Comparison of ENCODE assay signal across 16 cellular contexts in the genomic region with DNA sequence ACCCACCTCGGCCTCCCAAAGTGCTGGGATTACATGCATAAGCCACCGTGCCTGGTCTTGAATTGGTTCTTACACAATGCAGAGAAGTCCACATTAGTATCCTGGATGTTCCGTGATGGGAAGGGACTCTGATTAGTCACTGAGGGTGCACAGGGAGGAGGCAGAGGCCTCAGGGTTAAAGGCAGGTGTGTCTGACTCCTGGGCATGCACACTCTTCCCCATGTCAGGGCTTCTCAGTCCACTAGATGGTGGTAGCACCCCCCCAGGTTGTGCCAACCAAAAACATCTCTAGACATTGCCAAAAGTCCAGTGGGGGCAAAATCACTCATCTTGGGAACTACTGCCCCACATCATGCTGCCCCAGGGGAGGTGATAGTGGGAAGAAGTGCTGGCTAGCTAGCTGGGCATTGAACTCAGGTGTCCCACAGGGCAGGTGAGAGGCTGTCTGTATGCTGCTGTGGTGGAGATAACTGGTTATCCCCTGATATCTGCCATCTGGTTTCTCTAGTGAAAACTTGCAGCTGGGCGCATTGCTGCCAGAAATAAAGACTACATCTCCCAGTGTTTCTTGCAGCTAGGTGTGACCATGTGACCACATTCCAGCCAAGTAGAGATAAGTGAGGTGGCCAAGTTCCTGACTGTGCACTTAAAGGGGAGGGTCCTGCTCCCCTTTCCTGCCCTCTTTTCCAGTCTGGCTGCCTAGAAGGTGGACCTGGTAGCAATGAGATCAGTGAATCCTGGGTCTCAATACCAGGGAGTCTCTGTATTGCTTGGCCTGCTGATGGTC. TPM values are rescaled to one million over a fixed set of nuclear protein-coding genes. Genes with fewer than 3 reads are reported as not detected.
DNase-seq lines count a peak whose midpoint lies in the region; ATAC-seq, FAIRE-seq and TF ChIP-seq lines count a peak whose summit lies in the region.
"Had no signal": no experiment of that assay in that cellular context is flagged by ENCODE, and none has a peak within 500 bp of the region (broad histone marks: within the 10 kb centered on the region; RNA-seq: fewer than 3 reads in every experiment).

No MANE protein-coding gene starts in this region.

- H3K27ac ChIP-seq in PC-3 (ENCODE audit: low read length) (peak overlapping the region; percentile 8; the same call in 1 of the 2 replicates), endodermal cell (ENCODE audit: low read depth, low read length) (no peak overlapping the region)
- H3K27ac ChIP-seq: BLaER1 had no signal

- H2AFZ ChIP-seq in PC-3 (ENCODE audit: low read length), result no peak overlapping the region

- no peak overlapping the region for H3K4me3 Mint-ChIP-seq in stimulated activated naive CD8-positive, alpha-beta T cell treated with anti-CD3 and anti-CD28 coated beads, Interleukin-15, amount 100 ng/mL, for 72 hours
- no peak overlapping the region for H3K4me3 Mint-ChIP-seq in endodermal cell
- H3K4me3 Mint-ChIP-seq: memory B cell had no signal

- H4K20me1 ChIP-seq in PC-3 (ENCODE audit: low read length), result no peaks in the 10 kb centered on the region
- H4K20me1 ChIP-seq: BLaER1 had no signal

- H3K4me1 Mint-ChIP-seq in stimulated activated naive CD8-positive, alpha-beta T cell treated with anti-CD3 and anti-CD28 coated beads, Interleukin-15, amount 100 ng/mL, for 72 hours, result no peaks in the 10 kb centered on the region
- peaks cover 8% of the 10 kb centered on the region for H3K4me1 Mint-ChIP-seq in endodermal cell

- no peak for FAIRE-seq in GM19239 (lab: Jason Lieb, UNC)
- FAIRE-seq: GM12892 had no signal

- H3K27ac Mint-ChIP-seq in stimulated activated naive CD8-positive, alpha-beta T cell treated with anti-CD3 and anti-CD28 coated beads, Interleukin-15, amount 100 ng/mL, for 72 hours, result no peak overlapping the region
- peak overlapping the region; percentile 31 for H3K27ac Mint-ChIP-seq in endodermal cell
- H3K27ac Mint-ChIP-seq: memory B cell had no signal

- WGBS in endodermal cell (ENCODE audit: insufficient coverage in 1 of 2, insufficient read length in 1 of 2), 2 experiments, result 87 to 88% methylated on average over 3 to 4 of the region's 4 CpGs

- no peaks in the 10 kb centered on the region for H3K9me3 Mint-ChIP-seq in stimulated activated naive CD8-positive, alpha-beta T cell treated with anti-CD3 and anti-CD28 coated beads, Interleukin-15, amount 100 ng/mL, for 72 hours
- no peaks in the 10 kb centered on the region for H3K9me3 Mint-ChIP-seq in endodermal cell
- H3K9me3 Mint-ChIP-seq: memory B cell had no signal

- peak; percentile 69 for ATAC-seq in stimulated activated naive CD8-positive, alpha-beta T cell treated with anti-CD3 and anti-CD28 coated beads, Interleukin-15, amount 100 ng/mL, for 72 hours
- no peak for ATAC-seq in stimulated activated naive CD8-positive, alpha-beta T cell treated with anti-CD3 and anti-CD28 coated beads, Interleukin-15, Interleukin-2, amounts not matched to agents 100 U/mL and 50 U/mL, for 24 hours
- ATAC-seq in PC-3 (peak; percentile 43), HG03045 (IDR thresholded peaks at IDR 0.05; ENCODE audit: unreplicated experiment) (no peak), HG03039 (IDR thresholded peaks at IDR 0.05; ENCODE audit: unreplicated experiment) (no peak)
- ATAC-seq: activated CD4-positive, CD25-positive, alpha-beta regulatory T cell treated with anti-CD3 and anti-CD28 coated beads, Interleukin-2, amount 50 U/mL, for 24 hours had no signal

- no peaks in the 10 kb centered on the region for H3K36me3 Mint-ChIP-seq in endodermal cell (ENCODE audit: low read depth)
- H3K36me3 Mint-ChIP-seq: memory B cell had no signal

- peak; percentile 82 for TF ChIP-seq CTCF in PC-3 (conservative IDR thresholded peaks at IDR 0.05; ENCODE audit: low read depth, low read length)
- peak; percentile 31 for TF ChIP-seq CTCF in endodermal cell (conservative IDR thresholded peaks at IDR 0.05)

- no peaks in the 10 kb centered on the region for H3K9me2 ChIP-seq in PC-3 (replicated peaks; ENCODE audit: low read length)

- DNase-seq in stimulated activated naive CD8-positive, alpha-beta T cell treated with anti-CD3 and anti-CD28 coated beads, Interleukin-15, amount 100 ng/mL, for 72 hours, result no peak
- no peak for DNase-seq in stimulated activated naive CD8-positive, alpha-beta T cell treated with anti-CD3 and anti-CD28 coated beads, Interleukin-15, Interleukin-2, amounts not matched to agents 100 U/mL and 50 U/mL, for 24 hours
- DNase-seq in PC-3, result peak; percentile 90
- DNase-seq in endodermal cell, result peak; percentile 71
- DNase-seq in activated CD8-positive, alpha-beta memory T cell treated with anti-CD3 and anti-CD28 coated beads, Interleukin-2, amount 50 U/mL, for 48 hours, result no peak
- no peak for DNase-seq in GM19239 (ENCODE audit: insufficient read length, low spot score)
- DNase-seq: activated effector memory CD4-positive, alpha-beta T cell treated with anti-CD3 and anti-CD28 coated beads, Interleukin-2, amount 50 U/mL, for 16 hours; glutamatergic neuron; NCI-H2029 had no signal

- POLR2A ChIA-PET in PC-3 (lab: Charles Lee; ENCODE audit: unreplicated experiment), result interaction anchor here (0.6 kb wide), 1 partner anchor 147 kb away, joined by 3 read pairs; no protein-coding TSS in a partner anchor

- no TSS peak for BruUV-seq in PC-3 (replicated peaks; lab: Mats Ljungman, UMichigan)

- H3K27me3 ChIP-seq in PC-3 (ENCODE audit: low read length) (no peaks in the 10 kb centered on the region), endodermal cell (ENCODE audit: control insufficient read depth, insufficient read depth, low read length, poor library complexity, severe bottlenecking) (no peaks in the 10 kb centered on the region)
- H3K27me3 ChIP-seq: BLaER1 had no signal

- no peaks in the 10 kb centered on the region for H3K9me3 ChIP-seq in PC-3 (ENCODE audit: low read length)
- no peaks in the 10 kb centered on the region for H3K9me3 ChIP-seq in endodermal cell (ENCODE audit: control insufficient read depth, low read length)
- H3K9me3 ChIP-seq: BLaER1 had no signal

- H3K4me3 ChIP-seq in PC-3 (ENCODE audit: low read length) (no peak overlapping the region), endodermal cell (ENCODE audit: low read length) (no peak overlapping the region)
- H3K4me3 ChIP-seq: BLaER1 had no signal

- H3K4me1 ChIP-seq in PC-3 (ENCODE audit: insufficient read depth, low read length) (peaks cover 60% of the 10 kb centered on the region), endodermal cell (ENCODE audit: control insufficient read depth, insufficient read depth, low read length) (peaks cover 8% of the 10 kb centered on the region)
- H3K4me1 ChIP-seq: BLaER1 had no signal

- CTCF ChIA-PET in PC-3 (lab: Charles Lee), result interaction anchor here (3.4 kb wide), 1 partner anchor 29 kb away, joined by 29 read pairs; no protein-coding TSS in a partner anchor

- no peaks in the 10 kb centered on the region for H3F3A ChIP-seq in PC-3 (ENCODE audit: low read length, unreplicated experiment)

- intact Hi-C loops in PC-3 (cut with micrococcal nuclease), result loop anchor here (1.0 kb wide), 1 partner anchor 28 kb away; no protein-coding TSS in a partner anchor

- H3K79me2 ChIP-seq in PC-3 (ENCODE audit: low read length), result no peaks in the 10 kb centered on the region

- H3K36me3 ChIP-seq in PC-3 (ENCODE audit: low read depth, low read length) (no peaks in the 10 kb centered on the region), endodermal cell (ENCODE audit: control insufficient read depth, insufficient read depth, low read length) (no peaks in the 10 kb centered on the region)
- H3K36me3 ChIP-seq: BLaER1 had no signal

- H3K27me3 Mint-ChIP-seq in stimulated activated naive CD8-positive, alpha-beta T cell treated with anti-CD3 and anti-CD28 coated beads, Interleukin-15, amount 100 ng/mL, for 72 hours, result peaks cover 12% of the 10 kb centered on the region
- peaks cover 4% of the 10 kb centered on the region for H3K27me3 Mint-ChIP-seq in endodermal cell (ENCODE audit: insufficient read depth)

- H3K9ac ChIP-seq in PC-3 (ENCODE audit: low read length), result no peak overlapping the region
- H3K9ac ChIP-seq in endodermal cell (ENCODE audit: extremely low read depth, low read length, poor library complexity, severe bottlenecking), result no peak overlapping the region
- H3K9ac ChIP-seq: BLaER1 had no signal

- no peak overlapping the region for H3K4me2 ChIP-seq in PC-3 (ENCODE audit: low read length)
- H3K4me2 ChIP-seq: BLaER1 had no signal

RNA-seq across cellular contexts. Expression of gene NSFL1C, which starts 8.4 kb away (rescaled TPM):
- total RNA-seq in PC-3 (2014; rRNA removed), result 170 and 217 TPM in 2 replicates
- 100 to 1,000 TPM in 1 of 2 donors, 10 to 100 TPM in 1; 90.9 to 117 TPM for total RNA-seq in endodermal cell
- polyA plus RNA-seq in endodermal cell (2013, experiment 1 of 2), result 65.2 TPM
- polyA plus RNA-seq in endodermal cell (2013, experiment 2 of 2), result 61.3 TPM

RNA-seq across cellular contexts. Expression of gene SIRPB2, which starts 16.2 kb away (rescaled TPM):
- 0.52 and 2.1 TPM in 2 replicates for total RNA-seq in PC-3 (2014; rRNA removed)
- not detected for total RNA-seq in endodermal cell
- polyA plus RNA-seq in endodermal cell (2013, experiment 1 of 2), result not detected
- not detected for polyA plus RNA-seq in endodermal cell (2013, experiment 2 of 2)
- total RNA-seq: chondrocyte had no signal

Comparison
In these comparisons a context has a peak if more than half of its experiments do, and no peak if none do; other contexts are left out.
1. ATAC-seq: peak in stimulated activated naive CD8-positive, alpha-beta T cell treated with anti-CD3 and anti-CD28 coated beads, Interleukin-15, amount 100 ng/mL, for 72 hours (single experiment) and PC-3 (single experiment); none in stimulated activated naive CD8-positive, alpha-beta T cell treated with anti-CD3 and anti-CD28 coated beads, Interleukin-15, Interleukin-2, amounts not matched to agents 100 U/mL and 50 U/mL, for 24 hours (single experiment), HG03045 (single experiment) and HG03039 (single experiment).
2. DNase-seq: peak in PC-3 (single experiment) and endodermal cell (single experiment); none in stimulated activated naive CD8-positive, alpha-beta T cell treated with anti-CD3 and anti-CD28 coated beads, Interleukin-15, amount 100 ng/mL, for 72 hours (0 of 2), stimulated activated naive CD8-positive, alpha-beta T cell treated with anti-CD3 and anti-CD28 coated beads, Interleukin-15, Interleukin-2, amounts not matched to agents 100 U/mL and 50 U/mL, for 24 hours (single experiment), activated CD8-positive, alpha-beta memory T cell treated with anti-CD3 and anti-CD28 coated beads, Interleukin-2, amount 50 U/mL, for 48 hours (single experiment) and GM19239 (single experiment).